Comparison of ENCODE assay signal across 12 cellular contexts in the genomic region with DNA sequence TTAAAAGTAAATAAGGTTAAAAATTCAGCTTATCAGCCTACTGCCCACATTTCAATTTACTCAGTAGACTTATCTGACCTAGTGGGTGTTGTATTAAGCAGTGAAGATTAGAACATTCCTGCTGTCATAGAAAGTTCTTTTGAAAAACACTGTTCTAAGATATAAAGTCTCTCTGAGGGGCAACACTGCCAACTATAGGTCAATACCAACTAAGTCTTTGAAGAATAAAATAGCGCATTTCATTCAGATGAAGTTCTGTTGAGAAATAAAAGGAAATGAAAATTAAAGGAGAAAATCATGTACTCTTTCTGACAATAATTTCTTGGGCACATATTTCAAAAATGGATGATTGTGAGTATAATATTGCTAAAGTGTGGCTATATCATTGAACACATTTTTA.
"Had no signal": no experiment of that assay in that cellular context is flagged by ENCODE, and none has a peak within 500 bp of the region (broad histone marks: within the 10 kb centered on the region; RNA-seq: fewer than 3 reads in every experiment).

No MANE protein-coding gene starts in this region.

- H3K4me3 Mint-ChIP-seq: activated CD8-positive, alpha-beta T cell treated with anti-CD3 and anti-CD28 coated beads, Interleukin-2, amount 10 ng/mL, durations not matched to agents 7 days and 5 days; T-helper 17 cell had no signal

- H3K27ac ChIP-seq: colonic mucosa, gastroesophageal sphincter, pancreas, stomach, thoracic aorta had no signal

- H3K27me3 Mint-ChIP-seq: T-helper 17 cell had no signal

- H3K9me3 ChIP-seq: colonic mucosa, gastroesophageal sphincter, pancreas, stomach, thoracic aorta had no signal

- H3K36me3 ChIP-seq: colonic mucosa, gastroesophageal sphincter, pancreas, stomach, thoracic aorta had no signal

- H3K4me1 ChIP-seq: colonic mucosa, gastroesophageal sphincter, pancreas had no signal

- H3K4me3 ChIP-seq: colonic mucosa, gastroesophageal sphincter, pancreas, stomach, thoracic aorta had no signal

- H3K4me1 Mint-ChIP-seq: T-helper 17 cell had no signal

- H3K27me3 ChIP-seq: colonic mucosa, gastroesophageal sphincter, pancreas, stomach had no signal

- ATAC-seq: activated CD8-positive, alpha-beta T cell treated with anti-CD3 and anti-CD28 coated beads, Interleukin-2, amount 10 ng/mL, durations not matched to agents 7 days and 5 days; gastroesophageal sphincter; T-helper 17 cell had no signal

- DNase-seq: activated CD4-positive, alpha-beta T cell treated with anti-CD3 and anti-CD28 coated beads for 1 hour; activated CD8-positive, alpha-beta memory T cell treated with anti-CD3 and anti-CD28 coated beads, Interleukin-2, amount 50 U/mL, for 48 hours; activated CD8-positive, alpha-beta T cell treated with anti-CD3 and anti-CD28 coated beads, Interleukin-2, amount 10 ng/mL, durations not matched to agents 7 days and 5 days; activated naive CD4-positive, alpha-beta T cell treated with Interleukin-2 at 50 U/mL for 16 hours; colonic mucosa; pancreas; stimulated activated CD4-positive, alpha-beta T cell treated with anti-CD3 and anti-CD28 coated beads, Interleukin-15, amount 100 ng/mL, for 24 hours; stimulated activated CD4-positive, alpha-beta T cell treated with anti-CD3 and anti-CD28 coated beads, Interleukin-4, amount 100 ng/mL, for 4 hours; stomach; T-helper 17 cell had no signal

- H3K27ac Mint-ChIP-seq: activated CD8-positive, alpha-beta T cell treated with anti-CD3 and anti-CD28 coated beads, Interleukin-2, amount 10 ng/mL, durations not matched to agents 7 days and 5 days; T-helper 17 cell had no signal
